ENCODE assay signal across 12 cellular contexts in genomic region chr22:35663371-35663770, GRCh38. TPM values are rescaled to one million over a fixed set of nuclear protein-coding genes. Genes with fewer than 3 reads are reported as not detected.
DNase-seq lines count a peak whose midpoint lies in the region; ATAC-seq and TF ChIP-seq lines count a peak whose summit lies in the region.
"Had no signal": no experiment of that assay in that cellular context is flagged by ENCODE, and none has a peak within 500 bp of the region (broad histone marks: within the 10 kb centered on the region; RNA-seq: fewer than 3 reads in every experiment).

No MANE protein-coding gene starts in this region.

- H3K27ac ChIP-seq in H9 (ENCODE audit: insufficient read length, low read depth, low read length) = no peak overlapping the region
- H3K27ac ChIP-seq in naive thymus-derived CD4-positive, alpha-beta T cell (ENCODE audit: low read depth, low read length) = peak overlapping the region; percentile 23
- H3K27ac ChIP-seq in A673 (ENCODE audit: low read depth, low read length, poor library complexity, severe bottlenecking) = no peak overlapping the region

- peaks cover 30 to 44% of the 10 kb centered on the region in 2 experiments for H3K9me3 Mint-ChIP-seq in H9
- H3K9me3 Mint-ChIP-seq in naive thymus-derived CD4-positive, alpha-beta T cell = peaks cover 0 to 28% (median 7%) of the 10 kb centered on the region in 11 donors

- no peak overlapping the region for H3K18ac ChIP-seq in H9 (ENCODE audit: insufficient read length, low read depth, low read length)

- H3K9me3 ChIP-seq in H9 (ENCODE audit: control insufficient read depth, low read depth, low read length) = peaks cover 16% of the 10 kb centered on the region
- H3K9me3 ChIP-seq in naive thymus-derived CD4-positive, alpha-beta T cell (ENCODE audit: control insufficient read depth in 2 of 3, low read length in 3 of 3) = peaks cover 0 to 4% (median 4%) of the 10 kb centered on the region in 3 experiments
- peaks cover 34% of the 10 kb centered on the region for H3K9me3 ChIP-seq in A673 (ENCODE audit: low read depth, low read length, poor library complexity, severe bottlenecking)

- H3K23me2 ChIP-seq in H9 (ENCODE audit: insufficient read length, low read depth, low read length, poor library complexity, severe bottlenecking) = no peaks in the 10 kb centered on the region

- H3K4ac ChIP-seq in H9 (ENCODE audit: low read depth, low read length) = no peak overlapping the region

- no peak overlapping the region for H2BK5ac ChIP-seq in H9 (ENCODE audit: insufficient read length, low read length)

- H2BK15ac ChIP-seq in H9 (ENCODE audit: low read depth, low read length) = no peak overlapping the region

- no peaks in the 10 kb centered on the region for H3K27me3 Mint-ChIP-seq in H9 (ENCODE audit: low read depth)
- H3K27me3 Mint-ChIP-seq in naive thymus-derived CD4-positive, alpha-beta T cell = no peaks in the 10 kb centered on the region

- H3K79me2 ChIP-seq in H9 (ENCODE audit: insufficient read depth, low read length) = no peaks in the 10 kb centered on the region

- no CpG with 5 or more reads among the region's 3 CpGs for WGBS in H9 (ENCODE audit: extremely low coverage, insufficient read length, low lambda C conversion rate)

- CTCF ChIA-PET in naive thymus-derived CD4-positive, alpha-beta T cell (lab: Charles Lee) = interaction anchor here (1.3 kb wide), 1 partner anchor 33 kb away, joined by 3 read pairs; no protein-coding TSS in a partner anchor
- CTCF ChIA-PET in A673 (lab: Charles Lee) = no interaction called here

- TF ChIP-seq CTCF in AG10803 (conservative IDR thresholded peaks at IDR 0.05; ENCODE audit: low read length) (no peak), H9 (conservative IDR thresholded peaks at IDR 0.05) (no peak), cardiac fibroblast (IDR thresholded peaks at IDR 0.05; ENCODE audit: low read depth, low read length) (no peak), A673 (conservative IDR thresholded peaks at IDR 0.05; ENCODE audit: low read depth, low read length) (no peak)

- ATAC-seq in naive thymus-derived CD4-positive, alpha-beta T cell = no peak
- ATAC-seq in HG03520 (IDR thresholded peaks at IDR 0.05; ENCODE audit: unreplicated experiment) = no peak

- no peak overlapping the region for H3K14ac ChIP-seq in H9 (ENCODE audit: insufficient read depth, low read length)

- no peak overlapping the region for H2BK12ac ChIP-seq in H9 (ENCODE audit: insufficient read length, low read depth, low read length)

- H3K4me1 ChIP-seq in H9 (ENCODE audit: insufficient read depth, low read length) (no peaks in the 10 kb centered on the region; the same call in 1 of the 2 replicates), A673 (ENCODE audit: insufficient read depth, low read length, poor library complexity, severe bottlenecking) (peaks cover 18% of the 10 kb centered on the region)
- peaks cover 44 to 51% of the 10 kb centered on the region in 2 donors for H3K4me1 ChIP-seq in naive thymus-derived CD4-positive, alpha-beta T cell (ENCODE audit: control insufficient read depth in 2 of 2, insufficient read depth in 2 of 2, low read length in 2 of 2)

- POLR2A ChIA-PET in naive thymus-derived CD4-positive, alpha-beta T cell (lab: Charles Lee) = interaction anchor here (9.0 kb wide), 1 partner anchor 16 kb away, joined by 96 read pairs; the partner anchor contains the start of gene APOL6
- POLR2A ChIA-PET in A673 (lab: Charles Lee; ENCODE audit: low non-redundant PET) = interaction anchor here (0.8 kb wide), 2 partner anchors 25 to 33 kb away, joined by 3 to 5 read pairs; no protein-coding TSS in a partner anchor

- H3K56ac ChIP-seq in H9 (ENCODE audit: insufficient read length, low read depth, low read length) = no peak overlapping the region

- intact Hi-C loops in naive thymus-derived CD4-positive, alpha-beta T cell (cut with micrococcal nuclease) = no loop called here
- intact Hi-C loops in A673 (cut with micrococcal nuclease; ENCODE audit: unreplicated experiment) = no loop called here

- no peak overlapping the region for H3K23ac ChIP-seq in H9 (ENCODE audit: insufficient read length, low read depth, low read length)

- H3K9ac ChIP-seq in H9 (ENCODE audit: extremely low read depth, insufficient read length, low read length) = no peak overlapping the region

- no peaks in the 10 kb centered on the region for H3K27me3 ChIP-seq in H9 (ENCODE audit: insufficient read depth, low read length)
- H3K27me3 ChIP-seq in naive thymus-derived CD4-positive, alpha-beta T cell (ENCODE audit: control insufficient read depth in 2 of 2, insufficient read depth in 2 of 2, low read length in 2 of 2) = no peaks in the 10 kb centered on the region
- H3K27me3 ChIP-seq in A673 (replicated peaks; ENCODE audit: insufficient read depth, low read depth, low read length, poor library complexity) = no peaks in the 10 kb centered on the region

- H3K4me2 ChIP-seq in H9 (ENCODE audit: insufficient read depth, insufficient read length, low read length) = no peak overlapping the region

- H3K36me3 ChIP-seq in naive thymus-derived CD4-positive, alpha-beta T cell (ENCODE audit: control insufficient read depth in 2 of 3, insufficient read depth in 3 of 3, low read length in 3 of 3) = peaks cover 10 to 38% (median 10%) of the 10 kb centered on the region in 3 experiments
- H3K36me3 ChIP-seq in A673 (ENCODE audit: insufficient read depth, low read length, poor library complexity, severe bottlenecking) = peaks cover 15% of the 10 kb centered on the region

- no peaks in the 10 kb centered on the region for H3K79me1 ChIP-seq in H9 (ENCODE audit: insufficient read depth, low read depth, low read length, poor library complexity, severe bottlenecking)

- H3K4me3 ChIP-seq in AG10803 (ENCODE audit: low read length) (peak overlapping the region; percentile 7; the same call in 1 of the 2 replicates), cardiac fibroblast (replicated peaks in 1 of 2; ENCODE audit: low read depth in 2 of 2, low read length in 2 of 2) (peak overlapping the region in 1 of 2 donors; percentile 35), A673 (ENCODE audit: low read depth, low read length, poor library complexity, severe bottlenecking) (no peak overlapping the region)
- H3K4me3 ChIP-seq in naive thymus-derived CD4-positive, alpha-beta T cell (ENCODE audit: low read length) = peak overlapping the region; percentile 20

- H3K4me3 Mint-ChIP-seq in H9 = peak overlapping the region; percentile 11 to 14; a peak in 2 of 5 replicates
- peak overlapping the region in 6 of 10 donors; percentile 9 to 71 (median 60) for H3K4me3 Mint-ChIP-seq in naive thymus-derived CD4-positive, alpha-beta T cell
- H3K4me3 Mint-ChIP-seq: T-helper 2 cell treated with Interferon-gamma antibody and Interleukin-4, amounts not matched to agents 5 μg/mL and 100 μg/mL, for 36 hours had no signal

- H2AK5ac ChIP-seq in H9 (ENCODE audit: insufficient read length, low read length) = no peak overlapping the region

- no peak overlapping the region for H4K5ac ChIP-seq in H9 (ENCODE audit: insufficient read length, low read depth, low read length)

- H2BK120ac ChIP-seq in H9 (ENCODE audit: low read depth, low read length, poor library complexity, severe bottlenecking) = no peak overlapping the region

- no TSS peak for BruUV-seq in A673 (replicated peaks; lab: Mats Ljungman, UMichigan)

- peaks cover 17 to 41% (median 21%) of the 10 kb centered on the region in 3 experiments for H3K36me3 Mint-ChIP-seq in H9 (ENCODE audit: insufficient read depth in 1 of 3, low read depth in 3 of 3)
- peaks cover 20 to 80% (median 62%) of the 10 kb centered on the region in 5 donors for H3K36me3 Mint-ChIP-seq in naive thymus-derived CD4-positive, alpha-beta T cell

- H3T11ph ChIP-seq in H9 (ENCODE audit: low read length) = no peak overlapping the region

- peak; percentile 35 for DNase-seq in AG10803 (ENCODE audit: low read depth)
- DNase-seq in H9 = no peak
- peak; percentile 35 to 55 for DNase-seq in cardiac fibroblast (ENCODE audit: low read depth in 2 of 2)
- no peak for DNase-seq in naive thymus-derived CD4-positive, alpha-beta T cell
- no peak for DNase-seq in A673 (ENCODE audit: low spot score)
- no peak for DNase-seq in hypothalamus (lab: John Stamatoyannopoulos, UW)
- no peak for DNase-seq in GM19240 (ENCODE audit: insufficient read length, low spot score)

- H2BK20ac ChIP-seq in H9 (ENCODE audit: low read depth, low read length, poor library complexity, severe bottlenecking) = no peak overlapping the region

- peak overlapping the region; percentile 11 to 96 (median 44); a peak in 3 of 7 replicates for H3K27ac Mint-ChIP-seq in H9
- peak overlapping the region in 7 of 9 donors; percentile 63 to 98 (median 95) for H3K27ac Mint-ChIP-seq in naive thymus-derived CD4-positive, alpha-beta T cell
- H3K27ac Mint-ChIP-seq: T-helper 2 cell treated with Interferon-gamma antibody and Interleukin-4, amounts not matched to agents 5 μg/mL and 100 μg/mL, for 36 hours had no signal

- H4K20me1 ChIP-seq in H9 (ENCODE audit: control insufficient read depth, insufficient read depth, insufficient read length) = no peaks in the 10 kb centered on the region

- no peak overlapping the region for H4K8ac ChIP-seq in H9 (replicated peaks; ENCODE audit: insufficient read length, low read depth, low read length)

- peaks cover 30 to 35% of the 10 kb centered on the region in 2 experiments for H3K4me1 Mint-ChIP-seq in H9
- peaks cover 35 to 55% (median 51%) of the 10 kb centered on the region in 7 donors for H3K4me1 Mint-ChIP-seq in naive thymus-derived CD4-positive, alpha-beta T cell

- H4K91ac ChIP-seq in H9 (ENCODE audit: insufficient read length, low read depth, low read length) = no peak overlapping the region

- no peak overlapping the region for H2AFZ ChIP-seq in H9 (ENCODE audit: low read length)

RNA-seq across cellular contexts. Expression of gene APOL6, which starts 15.1 kb away (rescaled TPM):
- total RNA-seq in H9 (2021) (0.04 and 0.07 TPM in 2 replicates), A673 (2021) (6.3 and 7.0 TPM in 2 replicates)
- total RNA-seq in naive thymus-derived CD4-positive, alpha-beta T cell = 10 to 100 TPM; 33.4 to 99.8 (median 38.2) TPM
- 10 to 100 TPM; 18.8 to 22.5 TPM for polyA plus RNA-seq in naive thymus-derived CD4-positive, alpha-beta T cell

RNA-seq across cellular contexts. Expression of gene MB, which starts 46.2 kb away (rescaled TPM):
- total RNA-seq in H9 (2021) = 0.29 and 0.55 TPM in 2 replicates
- under 1 TPM in 1 of 5 experiments, not detected in 4; 0.60 TPM for total RNA-seq in naive thymus-derived CD4-positive, alpha-beta T cell
- not detected for polyA plus RNA-seq in naive thymus-derived CD4-positive, alpha-beta T cell
- 0.30 and 0.46 TPM in 2 replicates for total RNA-seq in A673 (2021)
- total RNA-seq: endothelial cell of umbilical vein, lung microvascular endothelial cell, subcutaneous adipose tissue had no signal
- polyA plus RNA-seq: endothelial cell of umbilical vein had no signal

RNA-seq across cellular contexts. Expression of gene APOL5, which starts 54.3 kb away (rescaled TPM):
- total RNA-seq in H9 (2021) = not detected in 2 replicates
- not detected for total RNA-seq in naive thymus-derived CD4-positive, alpha-beta T cell
- not detected for polyA plus RNA-seq in naive thymus-derived CD4-positive, alpha-beta T cell
- not detected in 2 replicates for total RNA-seq in A673 (2021)
- total RNA-seq: endothelial cell of umbilical vein, lung microvascular endothelial cell, subcutaneous adipose tissue had no signal
- polyA plus RNA-seq: endothelial cell of umbilical vein had no signal

Comparison
In these comparisons a context has a peak if more than half of its experiments do, and no peak if none do; other contexts are left out.
1. DNase-seq: peak in AG10803 (single experiment) and cardiac fibroblast (2 of 2); none in H9 (single experiment), naive thymus-derived CD4-positive, alpha-beta T cell (0 of 9), A673 (single experiment), hypothalamus (0 of 51) and GM19240 (single experiment).